19 cellular contexts compared by ENCODE assay signal in the genomic region with DNA sequence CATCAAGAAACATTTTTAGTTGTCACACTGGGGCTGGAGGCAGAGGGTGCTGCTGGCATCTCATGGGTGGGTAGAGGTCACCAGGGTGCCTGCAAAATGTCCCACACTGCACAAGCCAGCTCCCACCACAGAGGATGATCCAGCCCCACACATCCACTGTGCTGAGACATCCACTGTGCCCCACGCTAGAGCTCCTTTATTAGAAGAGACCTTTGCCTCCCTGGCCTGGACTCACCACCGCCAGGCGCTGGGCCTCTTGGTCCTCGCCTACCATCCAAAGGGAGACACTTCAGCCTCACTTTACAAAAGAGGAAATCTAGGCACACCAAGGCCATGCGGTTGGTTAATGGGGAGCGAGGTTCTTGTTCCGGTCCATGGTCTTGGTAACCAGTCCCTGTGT. TPM values are rescaled to one million over a fixed set of nuclear protein-coding genes. Genes with fewer than 3 reads are reported as not detected.
A peak's percentile ranks its signal among the peaks of the same experiment; 100 is the strongest.
DNase-seq lines count a peak whose midpoint lies in the region; TF ChIP-seq lines count a peak whose summit lies in the region.
"Had no signal": no experiment of that assay in that cellular context is flagged by ENCODE, and none has a peak within 500 bp of the region (broad histone marks: within the 10 kb centered on the region; RNA-seq: fewer than 3 reads in every experiment).

No MANE protein-coding gene starts in this region.

- peak; percentile 25 for DNase-seq in activated effector memory CD4-positive, alpha-beta T cell treated with anti-CD3 and anti-CD28 coated beads, Interleukin-2, amount 50 U/mL, for 16 hours
- DNase-seq in activated effector memory CD4-positive, alpha-beta T cell treated with Interleukin-2 at 50 U/mL for 16 hours = no peak
- DNase-seq in Peyer's patch = peak in 2 of 3 donors; percentile 31 to 34
- DNase-seq in islet precursor cell = peak; percentile 32
- no peak for DNase-seq in smooth muscle cell (lab: John Stamatoyannopoulos, UW; ENCODE audit: unreplicated experiment)
- DNase-seq in AG20443 (ENCODE audit: low spot score) = no peak
- DNase-seq in occipital lobe (lab: John Stamatoyannopoulos, UW) = no peak
- no peak for DNase-seq in activated naive CD4-positive, alpha-beta T cell treated with anti-CD3 and anti-CD28 coated beads, Interleukin-2, amount 10 ng/mL, durations not matched to agents 7 days and 5 days
- DNase-seq: CD4-positive, alpha-beta memory T cell; DMS153; GDM1; MV-4-11; NCI-H1694 treated with DMSO at 0.1 percent for 48 hours; NCI-H2227 treated with DMSO at 0.1 percent for 48 hours; NCI-H524 treated with DMSO at 0.1 percent for 48 hours; RPMI8226 had no signal

- no peak for TF ChIP-seq POLR2A in Peyer's patch (IDR thresholded peaks at IDR 0.05)

- H3K9me3 ChIP-seq in Peyer's patch (no peaks in the 10 kb centered on the region), smooth muscle cell (replicated peaks; ENCODE audit: low read depth) (no peaks in the 10 kb centered on the region)
- H3K9me3 ChIP-seq: HAP-1 had no signal

- no peaks in the 10 kb centered on the region for H3K36me3 ChIP-seq in Peyer's patch
- no peaks in the 10 kb centered on the region for H3K36me3 ChIP-seq in smooth muscle cell (ENCODE audit: low read depth)
- H3K36me3 ChIP-seq: HAP-1 had no signal

- H3K4me2 ChIP-seq in smooth muscle cell = no peak overlapping the region
- H3K4me2 ChIP-seq: KMS-11 had no signal

- H3K9me3 Mint-ChIP-seq in activated naive CD4-positive, alpha-beta T cell treated with anti-CD3 and anti-CD28 coated beads, Interleukin-2, amount 10 ng/mL, durations not matched to agents 7 days and 5 days = no peaks in the 10 kb centered on the region

- no peaks in the 10 kb centered on the region for H4K20me1 ChIP-seq in smooth muscle cell (ENCODE audit: low read depth)

- CTCF ChIA-PET in activated naive CD4-positive, alpha-beta T cell treated with anti-CD3 and anti-CD28 coated beads, Interleukin-2, amount 10 ng/mL, durations not matched to agents 7 days and 5 days (lab: Charles Lee) = interaction anchor here (1.5 kb wide), 1 partner anchor 165 kb away, joined by 5 read pairs; no protein-coding TSS in a partner anchor

- H3K4me3 Mint-ChIP-seq in activated naive CD4-positive, alpha-beta T cell treated with anti-CD3 and anti-CD28 coated beads, Interleukin-2, amount 10 ng/mL, durations not matched to agents 7 days and 5 days = no peak overlapping the region
- H3K4me3 Mint-ChIP-seq: CD4-positive, alpha-beta memory T cell had no signal

- no peaks in the 10 kb centered on the region for H3K4me1 Mint-ChIP-seq in activated naive CD4-positive, alpha-beta T cell treated with anti-CD3 and anti-CD28 coated beads, Interleukin-2, amount 10 ng/mL, durations not matched to agents 7 days and 5 days
- H3K4me1 Mint-ChIP-seq: CD4-positive, alpha-beta memory T cell had no signal

- no peak overlapping the region for H3K27ac Mint-ChIP-seq in activated naive CD4-positive, alpha-beta T cell treated with anti-CD3 and anti-CD28 coated beads, Interleukin-2, amount 10 ng/mL, durations not matched to agents 7 days and 5 days
- H3K27ac Mint-ChIP-seq: CD4-positive, alpha-beta memory T cell had no signal

- TF ChIP-seq CTCF in Peyer's patch (IDR thresholded peaks at IDR 0.05) (no peak), smooth muscle cell (IDR thresholded peaks at IDR 0.05; ENCODE audit: borderline replicate concordance, insufficient read depth, poor library complexity, severe bottlenecking) (no peak)

- H3K4me3 ChIP-seq in Peyer's patch = no peak overlapping the region
- no peak overlapping the region for H3K4me3 ChIP-seq in smooth muscle cell
- H3K4me3 ChIP-seq: HAP-1 had no signal

- no peak overlapping the region for H3K27ac ChIP-seq in Peyer's patch
- peak overlapping the region; percentile 93 for H3K27ac ChIP-seq in smooth muscle cell (ENCODE audit: low read depth)
- H3K27ac ChIP-seq: 22Rv1, KMS-11 had no signal

- no peaks in the 10 kb centered on the region for H3K36me3 Mint-ChIP-seq in activated naive CD4-positive, alpha-beta T cell treated with anti-CD3 and anti-CD28 coated beads, Interleukin-2, amount 10 ng/mL, durations not matched to agents 7 days and 5 days
- H3K36me3 Mint-ChIP-seq: CD4-positive, alpha-beta memory T cell had no signal

- no peak overlapping the region for H2AFZ ChIP-seq in smooth muscle cell (ENCODE audit: low read depth)

- peaks cover 0 to 12% of the 10 kb centered on the region in 2 donors for H3K27me3 ChIP-seq in Peyer's patch
- H3K27me3 ChIP-seq in smooth muscle cell (ENCODE audit: low read depth) = peaks cover 11% of the 10 kb centered on the region

- H3K79me2 ChIP-seq in smooth muscle cell (ENCODE audit: low read depth) = peaks cover 8% of the 10 kb centered on the region

- H3F3A ChIP-seq in smooth muscle cell (ENCODE audit: low read depth) = peaks cover 2% of the 10 kb centered on the region

- no peaks in the 10 kb centered on the region for H3K4me1 ChIP-seq in Peyer's patch
- peaks cover 27% of the 10 kb centered on the region for H3K4me1 ChIP-seq in smooth muscle cell (ENCODE audit: low read depth)
- H3K4me1 ChIP-seq: HAP-1 had no signal

- H3K27me3 Mint-ChIP-seq in activated naive CD4-positive, alpha-beta T cell treated with anti-CD3 and anti-CD28 coated beads, Interleukin-2, amount 10 ng/mL, durations not matched to agents 7 days and 5 days = peaks cover 82% of the 10 kb centered on the region

- peak overlapping the region; percentile 45 for H3K9ac ChIP-seq in smooth muscle cell (ENCODE audit: low read depth)
- H3K9ac ChIP-seq: KMS-11 had no signal

- 93% methylated on average over 7 of the region's 7 CpGs for WGBS in smooth muscle cell (ENCODE audit: low lambda C conversion rate)

RNA-seq across cellular contexts. Expression of a gene that starts 3.4 kb away (rescaled TPM):
- total RNA-seq in Peyer's patch (10 to 100 TPM in 1 of 4 donors, 1 to 10 TPM in 3; 1.1 to 27.2 (median 4.2) TPM), smooth muscle cell (93.4 and 107 TPM in 2 replicates), occipital lobe (0.62 TPM)
- polyA plus RNA-seq in smooth muscle cell = 94.8 and 133 TPM in 2 replicates
- total RNA-seq: CD4-positive, alpha-beta memory T cell had no signal
- polyA plus RNA-seq: CD4-positive, alpha-beta memory T cell had no signal

Comparison
In these comparisons a context has a peak if more than half of its experiments do, and no peak if none do; other contexts are left out.
1. DNase-seq: peak in activated effector memory CD4-positive, alpha-beta T cell treated with anti-CD3 and anti-CD28 coated beads, Interleukin-2, amount 50 U/mL, for 16 hours (single experiment), Peyer's patch (2 of 3) and islet precursor cell (single experiment); none in activated effector memory CD4-positive, alpha-beta T cell treated with Interleukin-2 at 50 U/mL for 16 hours (single experiment), smooth muscle cell (single experiment), AG20443 (single experiment), occipital lobe (single experiment) and activated naive CD4-positive, alpha-beta T cell treated with anti-CD3 and anti-CD28 coated beads, Interleukin-2, amount 10 ng/mL, durations not matched to agents 7 days and 5 days (single experiment).